Comparison of ENCODE assay signal across 25 cellular contexts in the genomic region with DNA sequence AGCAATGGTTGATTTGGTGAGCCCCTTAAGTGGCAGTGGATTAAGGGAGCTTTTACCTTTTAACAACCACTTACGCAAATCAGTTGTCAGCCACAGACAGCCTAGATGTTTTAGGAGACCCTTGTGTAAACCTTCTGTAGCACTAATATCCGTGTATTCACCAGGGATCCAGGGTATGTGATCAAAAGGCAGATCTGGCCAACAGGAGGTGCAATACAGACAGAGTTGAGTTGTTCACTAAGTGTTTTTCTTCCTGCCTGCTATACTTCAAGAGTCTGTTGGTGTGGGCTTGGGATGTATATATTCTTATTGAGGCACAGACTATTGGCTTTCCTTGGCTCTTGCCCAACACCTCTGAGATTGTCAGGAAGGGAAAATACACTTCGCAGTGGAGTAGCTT.
DNase-seq lines count a peak whose midpoint lies in the region; ATAC-seq, FAIRE-seq and TF ChIP-seq lines count a peak whose summit lies in the region.
"Had no signal": no experiment of that assay in that cellular context is flagged by ENCODE, and none has a peak within 500 bp of the region (broad histone marks: within the 10 kb centered on the region; RNA-seq: fewer than 3 reads in every experiment).

No MANE protein-coding gene starts in this region.

- no peak overlapping the region for H3K9ac ChIP-seq in keratinocyte (ENCODE audit: control insufficient read depth, extremely low read depth, insufficient read depth, low read length)

- TF ChIP-seq CTCF in AG04450 (IDR thresholded peaks at IDR 0.05; ENCODE audit: low read depth, low read length) (peak; percentile 37), HFFc6 (IDR thresholded peaks at IDR 0.05) (peak; percentile 26; the same call in 1 of the 2 replicates), keratinocyte (optimal IDR thresholded peaks at IDR 0.05 in 1 of 3, IDR thresholded peaks at IDR 0.05 in 1 of 3, conservative IDR thresholded peaks at IDR 0.05 in 1 of 3; ENCODE audit: extremely low read depth in 1 of 3, insufficient read depth in 2 of 3, low read length in 3 of 3) (peak in 2 of 3 experiments; percentile 23 to 35), transverse colon (IDR thresholded peaks at IDR 0.05) (no peak)

- no peaks in the 10 kb centered on the region for H3K79me2 ChIP-seq in keratinocyte (ENCODE audit: control insufficient read depth, insufficient read depth, low read length)

- no peaks in the 10 kb centered on the region for H4K20me1 ChIP-seq in keratinocyte (ENCODE audit: control insufficient read depth, extremely low read depth, insufficient read depth, low read length)

- H3K27me3 ChIP-seq in AG04450 (ENCODE audit: control insufficient read depth, insufficient read depth, low read length) (no peaks in the 10 kb centered on the region), keratinocyte (ENCODE audit: control insufficient read depth, extremely low read depth, insufficient read depth, low read length) (no peaks in the 10 kb centered on the region), transverse colon (no peaks in the 10 kb centered on the region)
- H3K27me3 ChIP-seq: suprapubic skin had no signal

- POLR2A ChIA-PET in AG04450 (lab: Yijun Ruan, JAX), result no interaction called here

- no peaks in the 10 kb centered on the region for H3K4me1 ChIP-seq in keratinocyte (ENCODE audit: control insufficient read depth, extremely low read depth, insufficient read depth, low read length)
- H3K4me1 ChIP-seq in transverse colon, result no peaks in the 10 kb centered on the region
- H3K4me1 ChIP-seq: suprapubic skin had no signal

- H2AFZ ChIP-seq in keratinocyte (ENCODE audit: control insufficient read depth, low read length), result no peak overlapping the region

- no peak for ATAC-seq in GM18868 (IDR thresholded peaks at IDR 0.05; ENCODE audit: unreplicated experiment)
- no peak for ATAC-seq in GM21576 (IDR thresholded peaks at IDR 0.05; ENCODE audit: unreplicated experiment)
- ATAC-seq: naive thymus-derived CD8-positive, alpha-beta T cell had no signal

- no peaks in the 10 kb centered on the region for H3K4me1 Mint-ChIP-seq in HFFc6 (ENCODE audit: low read depth)
- H3K4me1 Mint-ChIP-seq: naive thymus-derived CD8-positive, alpha-beta T cell had no signal

- no peak for TF ChIP-seq EP300 in transverse colon (IDR thresholded peaks at IDR 0.05; ENCODE audit: low read depth)

- H3K9me3 Mint-ChIP-seq in HFFc6, result peaks cover 1% of the 10 kb centered on the region; the same call in 1 of the 2 replicates
- H3K9me3 Mint-ChIP-seq: CD4-positive, alpha-beta T cell; dendritic cell treated with granulocyte-macrophage colony-stimulating factor and Interleukin-4, amounts not matched to agents 40 ng/mL and 50 ng/mL, for 4 days had no signal

- H3K9me3 ChIP-seq in AG04450 (ENCODE audit: control insufficient read depth, insufficient read depth, low read length) (no peaks in the 10 kb centered on the region), keratinocyte (ENCODE audit: control insufficient read depth, low read depth, low read length) (no peaks in the 10 kb centered on the region), transverse colon (no peaks in the 10 kb centered on the region)
- H3K9me3 ChIP-seq: suprapubic skin had no signal

- H3K4me2 ChIP-seq in keratinocyte (ENCODE audit: control insufficient read depth, extremely low read depth, insufficient read depth, low read depth, low read length), result no peak overlapping the region

- 82 to 94% methylated on average over 3 of the region's 3 CpGs for WGBS in transverse colon (ENCODE audit: low coverage in 1 of 2), 2 donors

- no peak overlapping the region for H3K27ac Mint-ChIP-seq in HFFc6
- H3K27ac Mint-ChIP-seq: CD4-positive, alpha-beta T cell; dendritic cell treated with granulocyte-macrophage colony-stimulating factor and Interleukin-4, amounts not matched to agents 40 ng/mL and 50 ng/mL, for 4 days; naive thymus-derived CD8-positive, alpha-beta T cell had no signal

- H3K36me3 ChIP-seq in keratinocyte (ENCODE audit: control insufficient read depth in 2 of 2, extremely low read depth in 1 of 2, insufficient read depth in 2 of 2, low read length in 2 of 2) (no peaks in the 10 kb centered on the region), transverse colon (no peaks in the 10 kb centered on the region)
- H3K36me3 ChIP-seq: suprapubic skin had no signal

- H3K4me3 Mint-ChIP-seq in HFFc6, result no peak overlapping the region
- H3K4me3 Mint-ChIP-seq: CD4-positive, alpha-beta T cell; dendritic cell treated with granulocyte-macrophage colony-stimulating factor and Interleukin-4, amounts not matched to agents 40 ng/mL and 50 ng/mL, for 4 days; naive thymus-derived CD8-positive, alpha-beta T cell had no signal

- in situ Hi-C loops in SK-MEL-5 (cut with HindIII; ENCODE audit: low pct_unique_long_range_greater_than_20kb, low sequenced_read_pairs), result no loop called here
- in situ Hi-C loops in transverse colon (cut with MboI; ENCODE audit: low pct_ligation_motif_present in 1 of 4, low pct_unique_long_range_greater_than_20kb in 1 of 4, low sequenced_read_pairs in 3 of 4), result no loop called here

- DNase-seq in AG04450 (ENCODE audit: low read depth, low spot score), result no peak
- DNase-seq in HFFc6, result no peak
- DNase-seq in SK-MEL-5 (ENCODE audit: low read depth, low spot score), result peak; percentile 2
- DNase-seq in keratinocyte (ENCODE audit: low read depth, low spot score), result no peak
- no peak for DNase-seq in SKM-1 (lab: John Stamatoyannopoulos, UW; ENCODE audit: unreplicated experiment)
- no peak for DNase-seq in transverse colon
- DNase-seq: activated CD4-positive, alpha-beta T cell treated with anti-CD3 and anti-CD28 coated beads, Interleukin-2, amount 50 U/mL, for 4 hours; activated effector memory CD4-positive, alpha-beta T cell treated with anti-CD3 and anti-CD28 coated beads, Interleukin-2, amount 50 U/mL, for 16 hours; CD4-positive, alpha-beta T cell; DMS53; GOT3; KG1; naive thymus-derived CD8-positive, alpha-beta T cell; NCI-H1048; NCI-H2029; NCI-H446 treated with DMSO at 0.1 percent for 48 hours; posterior cingulate gyrus; SHP77 treated with DMSO at 0.1 percent for 48 hours had no signal

- H3K27me3 Mint-ChIP-seq in HFFc6 (ENCODE audit: insufficient read depth), result peaks cover 3% of the 10 kb centered on the region; the same call in 1 of the 2 replicates
- H3K27me3 Mint-ChIP-seq: CD4-positive, alpha-beta T cell; dendritic cell treated with granulocyte-macrophage colony-stimulating factor and Interleukin-4, amounts not matched to agents 40 ng/mL and 50 ng/mL, for 4 days had no signal

- H3K36me3 Mint-ChIP-seq in HFFc6 (ENCODE audit: low read depth), result no peaks in the 10 kb centered on the region
- H3K36me3 Mint-ChIP-seq: naive thymus-derived CD8-positive, alpha-beta T cell had no signal

- CTCF ChIA-PET in AG04450 (lab: Charles Lee), result no interaction called here

- dilution Hi-C loops in keratinocyte (cut with MboI; ENCODE audit: extremely low pct_ligation_motif_present, low sequenced_read_pairs), result no loop called here

- H3K4me3 ChIP-seq in AG04450 (ENCODE audit: low read depth, low read length), result no peak overlapping the region
- H3K4me3 ChIP-seq in keratinocyte (ENCODE audit: control insufficient read depth in 2 of 3, extremely low read depth in 1 of 3, insufficient read depth in 2 of 3, low read depth in 1 of 3, low read length in 3 of 3), result no peak overlapping the region
- H3K4me3 ChIP-seq in transverse colon, result no peak overlapping the region
- H3K4me3 ChIP-seq: suprapubic skin had no signal

- no peak for TF ChIP-seq POLR2A in transverse colon (IDR thresholded peaks at IDR 0.05)

- H3K9me1 ChIP-seq in keratinocyte (ENCODE audit: control insufficient read depth, extremely low read depth, insufficient read depth, low read length), result no peaks in the 10 kb centered on the region

- FAIRE-seq in keratinocyte (lab: Jason Lieb, UNC), result no peak
- FAIRE-seq: frontal cortex, GM12891 had no signal

- H3K27ac ChIP-seq in AG04450 (ENCODE audit: low read depth, low read length) (no peak overlapping the region), keratinocyte (ENCODE audit: control insufficient read depth, insufficient read depth, low read length) (no peak overlapping the region), transverse colon (no peak overlapping the region)
- H3K27ac ChIP-seq: epithelial cell of prostate, suprapubic skin had no signal

- intact Hi-C loops in transverse colon (cut with DNase I; ENCODE audit: low total_unique reads), result no loop called here

Comparison
In these comparisons a context has a peak if more than half of its experiments do, and no peak if none do; other contexts are left out.
1. CTCF ChIP-seq: peak in AG04450 (single experiment), HFFc6 (single experiment) and keratinocyte (2 of 3); none in transverse colon (0 of 5).